In genomic region chr22:47705350-47705749, GRCh38 we compare ENCODE assay signal across 6 cellular contexts.
"Had no signal": no experiment of that assay in that cellular context is flagged by ENCODE, and none has a peak within 500 bp of the region (broad histone marks: within the 10 kb centered on the region; RNA-seq: fewer than 3 reads in every experiment).

No MANE protein-coding gene starts in this region.

- H3K4me1 Mint-ChIP-seq: IgD-negative memory B cell had no signal

- H3K27ac ChIP-seq: HL-60 had no signal

- H3K4me3 Mint-ChIP-seq: GM23338, H9, IgD-negative memory B cell had no signal

- H3K4me3 ChIP-seq: GM23338 had no signal

- ATAC-seq: GM23338 had no signal

- H3K4me2 ChIP-seq: GM23338 had no signal

- DNase-seq: H9, HCEC 1CT, KG1 had no signal

- H3K27me3 Mint-ChIP-seq: IgD-negative memory B cell had no signal

- H3K27ac Mint-ChIP-seq: GM23338, H9, IgD-negative memory B cell had no signal

- H3K36me3 Mint-ChIP-seq: IgD-negative memory B cell had no signal

- H3K9me3 Mint-ChIP-seq: GM23338, H9, IgD-negative memory B cell had no signal

- H2AFZ ChIP-seq: GM23338 had no signal
